In the genomic region with DNA sequence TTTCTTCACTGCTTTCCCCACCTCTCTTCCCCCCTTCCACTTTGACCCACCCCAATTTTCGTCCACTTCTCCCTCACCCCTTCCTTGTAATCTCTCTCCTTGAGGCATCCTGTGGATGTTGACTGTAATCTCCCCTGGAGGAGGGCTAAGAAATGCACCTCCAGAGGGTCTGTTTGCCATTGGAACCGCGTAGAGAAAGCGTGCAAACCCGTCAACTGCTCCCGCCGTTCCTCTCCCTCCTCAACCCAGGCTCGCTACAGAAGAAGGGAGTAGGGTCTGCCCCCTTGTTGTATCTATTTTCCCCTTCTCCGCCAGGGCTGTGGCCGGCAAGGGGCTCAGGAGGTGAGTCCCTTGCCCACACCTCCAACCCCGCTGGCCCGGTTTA, we compare ENCODE assay signal across 9 cellular contexts. TPM values are rescaled to one million over a fixed set of nuclear protein-coding genes. Genes with fewer than 3 reads are reported as not detected.
A peak's percentile ranks its signal among the peaks of the same experiment; 100 is the strongest.
DNase-seq lines count a peak whose midpoint lies in the region; ATAC-seq, FAIRE-seq and TF ChIP-seq lines count a peak whose summit lies in the region.
"Had no signal": no experiment of that assay in that cellular context is flagged by ENCODE, and none has a peak within 500 bp of the region (broad histone marks: within the 10 kb centered on the region; RNA-seq: fewer than 3 reads in every experiment).

No MANE protein-coding gene starts in this region.

- H2BK5ac ChIP-seq in H9 (ENCODE audit: insufficient read length, low read length) = no peak overlapping the region

- H3K27me3 ChIP-seq in H9 (ENCODE audit: insufficient read depth, low read length) = peaks cover 9% of the 10 kb centered on the region; the same call in 1 of the 2 replicates

- H3K79me2 ChIP-seq in H9 (ENCODE audit: insufficient read depth, low read length) = no peaks in the 10 kb centered on the region

- H3K79me1 ChIP-seq in H9 (ENCODE audit: insufficient read depth, low read depth, low read length, poor library complexity, severe bottlenecking) = no peaks in the 10 kb centered on the region

- no peak overlapping the region for H3T11ph ChIP-seq in H9 (ENCODE audit: low read length)

- H3K9me3 Mint-ChIP-seq in H9 = 0 out of 5 replicates have a peak, but pooled peaks cover 0 to 6% of the 10 kb centered on the region in 2 experiments
- H3K9me3 Mint-ChIP-seq in neural crest cell = peaks cover 3% of the 10 kb centered on the region

- POLR2A ChIA-PET in A549 (lab: Yijun Ruan, JAX) = no interaction called here

- peak; percentile 27 to 60; a peak in 3 of 6 replicates for ATAC-seq in A549

- no peaks in the 10 kb centered on the region for H3K9me3 ChIP-seq in A549
- no peaks in the 10 kb centered on the region for H3K9me3 ChIP-seq in H9 (ENCODE audit: control insufficient read depth, low read depth, low read length)

- H3K4me1 ChIP-seq in A549 (no peaks in the 10 kb centered on the region), H9 (ENCODE audit: insufficient read depth, low read length) (no peaks in the 10 kb centered on the region)

- H3K4me3 ChIP-seq in A549 (peak overlapping the region; percentile 38; the same call in 1 of the 3 replicates), coronary artery (peak overlapping the region; percentile 58)

- H3K36me3 Mint-ChIP-seq in H9 (ENCODE audit: insufficient read depth in 1 of 3, low read depth in 3 of 3) (no peaks in the 10 kb centered on the region), neural crest cell (ENCODE audit: low read depth) (no peaks in the 10 kb centered on the region)

- H3K4me2 ChIP-seq in A549 (peak overlapping the region; percentile 94), H9 (ENCODE audit: insufficient read depth, insufficient read length, low read length) (peak overlapping the region; percentile 44)

- no peak overlapping the region for H2BK120ac ChIP-seq in H9 (ENCODE audit: low read depth, low read length, poor library complexity, severe bottlenecking)

- CTCF ChIA-PET in A549 (lab: Yijun Ruan, JAX) = interaction anchor here (0.6 to 2.0 kb wide), 4 partner anchors 19 to 1015 kb away, joined by 3 to 9 read pairs (median 4); no protein-coding TSS in a partner anchor

- TF ChIP-seq RAD21 in A549 (conservative IDR thresholded peaks at IDR 0.05 in 1 of 2, IDR thresholded peaks at IDR 0.05 in 1 of 2) = no peak; a peak in 1 of 5 replicates

- no peak for TF ChIP-seq POLR2A in A549 (IDR thresholded peaks at IDR 0.05; ENCODE audit: low read length)
- TF ChIP-seq POLR2A in H54 (IDR thresholded peaks at IDR 0.05; ENCODE audit: low read depth, low read length) = no peak

- TF ChIP-seq CTCF in A549 (IDR thresholded peaks at IDR 0.05) (no peak), H9 (conservative IDR thresholded peaks at IDR 0.05) (no peak), coronary artery (IDR thresholded peaks at IDR 0.05) (no peak), neural crest cell (conservative IDR thresholded peaks at IDR 0.05) (no peak)

- no peak overlapping the region for H3K9ac ChIP-seq in H9 (ENCODE audit: extremely low read depth, insufficient read length, low read length)

- no peak overlapping the region for H2AK5ac ChIP-seq in H9 (ENCODE audit: insufficient read length, low read length)

- H3K23ac ChIP-seq in H9 (ENCODE audit: insufficient read length, low read depth, low read length) = no peak overlapping the region

- peaks cover 5% of the 10 kb centered on the region for H3K23me2 ChIP-seq in H9 (ENCODE audit: insufficient read length, low read depth, low read length, poor library complexity, severe bottlenecking)

- DNase-seq in A549 (ENCODE audit: low read depth in 1 of 2, low spot score in 1 of 2) (no peak), H9 (no peak), coronary artery (ENCODE audit: low spot score) (no peak), neural crest cell (ENCODE audit: low read depth, low spot score) (no peak), superior temporal gyrus (ENCODE audit: extremely low spot score) (no peak), H54 (ENCODE audit: insufficient read length, low spot score) (no peak), putamen (ENCODE audit: low spot score) (no peak)
- DNase-seq in stimulated activated CD4-positive, alpha-beta T cell treated with anti-CD3 and anti-CD28 coated beads, Interleukin-4, amount 100 ng/mL, for 24 hours = no peak

- no peaks in the 10 kb centered on the region for H4K20me1 ChIP-seq in H9 (ENCODE audit: control insufficient read depth, insufficient read depth, insufficient read length)

- H2BK20ac ChIP-seq in H9 (ENCODE audit: low read depth, low read length, poor library complexity, severe bottlenecking) = no peak overlapping the region

- H3K14ac ChIP-seq in H9 (ENCODE audit: insufficient read depth, low read length) = no peak overlapping the region

- H3K56ac ChIP-seq in H9 (ENCODE audit: insufficient read length, low read depth, low read length) = no peak overlapping the region

- H2AFZ ChIP-seq in H9 (ENCODE audit: low read length) = no peak overlapping the region

- H4K8ac ChIP-seq in H9 (replicated peaks; ENCODE audit: insufficient read length, low read depth, low read length) = no peak overlapping the region

- no peak overlapping the region for H3K18ac ChIP-seq in H9 (ENCODE audit: insufficient read length, low read depth, low read length)

- no peak overlapping the region for H4K91ac ChIP-seq in H9 (ENCODE audit: insufficient read length, low read depth, low read length)

- TF ChIP-seq EP300 in A549 (IDR thresholded peaks at IDR 0.05) = no peak

- H3K27me3 Mint-ChIP-seq in H9 (ENCODE audit: low read depth) (peaks cover 59% of the 10 kb centered on the region), neural crest cell (ENCODE audit: low read depth) (peaks cover 91% of the 10 kb centered on the region)

- no peak overlapping the region for H3K4ac ChIP-seq in H9 (ENCODE audit: low read depth, low read length)

- no peak overlapping the region for H4K5ac ChIP-seq in H9 (ENCODE audit: insufficient read length, low read depth, low read length)

- H3K4me1 Mint-ChIP-seq in H9 (peaks cover 10 to 13% of the 10 kb centered on the region in 2 experiments), neural crest cell (peaks cover 7% of the 10 kb centered on the region)

- no peak overlapping the region for H2BK15ac ChIP-seq in H9 (ENCODE audit: low read depth, low read length)

- H3K27ac ChIP-seq in A549 (no peak overlapping the region), H9 (ENCODE audit: insufficient read length, low read depth, low read length) (no peak overlapping the region), coronary artery (no peak overlapping the region)

- H3K4me3 Mint-ChIP-seq in H9 (peak overlapping the region; percentile 70 to 88), neural crest cell (peak overlapping the region; percentile 91)

- no peak overlapping the region for H2BK12ac ChIP-seq in H9 (ENCODE audit: insufficient read length, low read depth, low read length)

- WGBS in A549 (ENCODE audit: missing lambda C conversion rate) = 23% methylated on average over 12 of the region's 12 CpGs
- WGBS in H9 (ENCODE audit: extremely low coverage, insufficient read length, low lambda C conversion rate) = no CpG with 5 or more reads among the region's 12 CpGs

- FAIRE-seq in A549 (lab: Jason Lieb, UNC) (no peak), H54 (lab: Jason Lieb, UNC) (no peak)

- H3K27ac Mint-ChIP-seq in H9 = no peak overlapping the region
- no peak overlapping the region for H3K27ac Mint-ChIP-seq in neural crest cell (ENCODE audit: unreplicated experiment)

TF ChIP-seq in A549, 52 proteins besides CTCF, POLR2A, EP300 and RAD21 (continues in another document):
- TF ChIP-seq NR3C1 (IDR thresholded peaks at IDR 0.05) (no peak), RFX5 (IDR thresholded peaks at IDR 0.05) (no peak), FOSL2 (IDR thresholded peaks at IDR 0.05) (no peak), FOSL2 (CRISPR knock-in tag; IDR thresholded peaks at IDR 0.05) (no peak), HDAC2 (IDR thresholded peaks at IDR 0.05) (no peak), KDM1A (IDR thresholded peaks at IDR 0.05; ENCODE audit: low read depth) (no peak), PHF8 (IDR thresholded peaks at IDR 0.05; ENCODE audit: borderline replicate concordance, low read depth) (no peak), JUNB (IDR thresholded peaks at IDR 0.05) (no peak), RARB (CRISPR knock-in tag; IDR thresholded peaks at IDR 0.05) (no peak), NPAS2 (CRISPR knock-in tag; IDR thresholded peaks at IDR 0.05; ENCODE audit: borderline replicate concordance) (no peak), EHF (CRISPR knock-in tag; IDR thresholded peaks at IDR 0.05) (no peak)
- TF ChIP-seq, protein P1, sequence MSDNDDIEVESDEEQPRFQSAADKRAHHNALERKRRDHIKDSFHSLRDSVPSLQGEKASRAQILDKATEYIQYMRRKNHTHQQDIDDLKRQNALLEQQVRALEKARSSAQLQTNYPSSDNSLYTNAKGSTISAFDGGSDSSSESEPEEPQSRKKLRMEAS (IDR thresholded peaks at IDR 0.05) = no peak
- TF ChIP-seq, protein P2, sequence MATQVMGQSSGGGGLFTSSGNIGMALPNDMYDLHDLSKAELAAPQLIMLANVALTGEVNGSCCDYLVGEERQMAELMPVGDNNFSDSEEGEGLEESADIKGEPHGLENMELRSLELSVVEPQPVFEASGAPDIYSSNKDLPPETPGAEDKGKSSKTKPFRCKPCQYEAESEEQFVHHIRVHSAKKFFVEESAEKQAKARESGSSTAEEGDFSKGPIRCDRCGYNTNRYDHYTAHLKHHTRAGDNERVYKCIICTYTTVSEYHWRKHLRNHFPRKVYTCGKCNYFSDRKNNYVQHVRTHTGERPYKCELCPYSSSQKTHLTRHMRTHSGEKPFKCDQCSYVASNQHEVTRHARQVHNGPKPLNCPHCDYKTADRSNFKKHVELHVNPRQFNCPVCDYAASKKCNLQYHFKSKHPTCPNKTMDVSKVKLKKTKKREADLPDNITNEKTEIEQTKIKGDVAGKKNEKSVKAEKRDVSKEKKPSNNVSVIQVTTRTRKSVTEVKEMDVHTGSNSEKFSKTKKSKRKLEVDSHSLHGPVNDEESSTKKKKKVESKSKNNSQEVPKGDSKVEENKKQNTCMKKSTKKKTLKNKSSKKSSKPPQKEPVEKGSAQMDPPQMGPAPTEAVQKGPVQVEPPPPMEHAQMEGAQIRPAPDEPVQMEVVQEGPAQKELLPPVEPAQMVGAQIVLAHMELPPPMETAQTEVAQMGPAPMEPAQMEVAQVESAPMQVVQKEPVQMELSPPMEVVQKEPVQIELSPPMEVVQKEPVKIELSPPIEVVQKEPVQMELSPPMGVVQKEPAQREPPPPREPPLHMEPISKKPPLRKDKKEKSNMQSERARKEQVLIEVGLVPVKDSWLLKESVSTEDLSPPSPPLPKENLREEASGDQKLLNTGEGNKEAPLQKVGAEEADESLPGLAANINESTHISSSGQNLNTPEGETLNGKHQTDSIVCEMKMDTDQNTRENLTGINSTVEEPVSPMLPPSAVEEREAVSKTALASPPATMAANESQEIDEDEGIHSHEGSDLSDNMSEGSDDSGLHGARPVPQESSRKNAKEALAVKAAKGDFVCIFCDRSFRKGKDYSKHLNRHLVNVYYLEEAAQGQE (IDR thresholded peaks at IDR 0.05) = no peak

RNA-seq across cellular contexts. Expression of a gene that starts 0.5 kb away (rescaled TPM):
- polyA plus RNA-seq in A549 (2011; rRNA removed) = 0.04 TPM in 1 of 2 replicates, not detected in the other
- not detected in 2 replicates for polyA plus RNA-seq in A549 (2012; cell fraction: cytosol; rRNA removed)
- not detected in 2 replicates for polyA plus RNA-seq in A549 (2012; cell fraction: nucleus; rRNA removed)
- not detected in 3 replicates for polyA plus RNA-seq in A549 (2017; fragmentation: RNase III; extraction: RNeasy Plus Mini Kit Qiagen cat#74134 plus additional on column Dnase treatment)
- polyA minus RNA-seq in A549 (2011; rRNA and poly(A)+ RNA removed) = not detected in 2 replicates
- not detected in 2 replicates for total RNA-seq in H9 (2021)
- not detected in 2 replicates for total RNA-seq in neural crest cell
- total RNA-seq: mononuclear cell had no signal
